In genomic region chr19:18700501-18701249, GRCh38 we compare ENCODE assay signal across 9 cellular contexts.
DNase-seq lines count a peak whose midpoint lies in the region; ATAC-seq lines count a peak whose summit lies in the region.
"Had no signal": no experiment of that assay in that cellular context is flagged by ENCODE, and none has a peak within 500 bp of the region (broad histone marks: within the 10 kb centered on the region; RNA-seq: fewer than 3 reads in every experiment).

No MANE protein-coding gene starts in this region.

- H3K27ac ChIP-seq in caudate nucleus (ENCODE audit: low read depth, low read length) = peak overlapping the region; percentile 58
- H3K27ac ChIP-seq: SJSA1 had no signal

- peak; percentile 25 for DNase-seq in DMS114 treated with DMSO at 0.1 percent for 48 hours (lab: John Stamatoyannopoulos, UW; ENCODE audit: unreplicated experiment)
- peak; percentile 60 for DNase-seq in NCI-H1436 treated with DMSO at 0.1 percent for 48 hours (lab: John Stamatoyannopoulos, UW)
- DNase-seq in activated CD4-positive, CD25-positive, alpha-beta regulatory T cell treated with anti-CD3 and anti-CD28 coated beads, Interleukin-2, amount 50 U/mL, for 16 hours (ENCODE audit: low read depth, low spot score) = peak; percentile 33
- peak in 22 of 61 donors; percentile 5 to 58 (median 26) for DNase-seq in caudate nucleus (lab: John Stamatoyannopoulos, UW)
- DNase-seq in kidney tubule cell (ENCODE audit: low spot score) = peak; percentile 78
- DNase-seq in stimulated activated CD4-positive, alpha-beta T cell treated with anti-CD3 and anti-CD28 coated beads, Interleukin-1b, Interleukin-23, amount 100 ng/mL, for 48 hours = peak; percentile 63

- ATAC-seq in GM21737 (IDR thresholded peaks at IDR 0.05; ENCODE audit: unreplicated experiment) = peak; percentile 71
- ATAC-seq in HG03025 (IDR thresholded peaks at IDR 0.05; ENCODE audit: low FRiP score, unreplicated experiment) = no peak
